ENCODE assay signal across 25 cellular contexts in the genomic region with DNA sequence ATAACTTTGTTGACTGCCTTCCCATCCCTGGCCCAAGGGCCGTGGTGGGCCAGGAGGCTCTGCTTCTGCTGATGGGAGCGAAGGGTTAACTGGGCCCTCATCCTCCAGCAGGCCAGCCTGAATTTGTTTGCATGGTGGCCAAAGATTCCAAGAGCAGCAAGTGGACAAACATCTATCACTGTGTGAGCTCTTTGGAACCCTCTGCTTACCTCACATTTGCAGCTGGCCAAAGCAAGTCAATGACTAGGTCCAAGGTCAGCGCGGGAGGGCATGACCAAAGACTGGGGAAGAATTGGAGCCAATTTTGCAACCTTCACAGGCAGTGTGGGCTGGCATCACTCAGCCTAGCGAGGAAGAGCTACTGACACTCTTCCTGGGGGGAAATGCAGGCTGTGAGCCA.
"Had no signal": no experiment of that assay in that cellular context is flagged by ENCODE, and none has a peak within 500 bp of the region (broad histone marks: within the 10 kb centered on the region; RNA-seq: fewer than 3 reads in every experiment).

No MANE protein-coding gene starts in this region.

- H3K9ac ChIP-seq: KMS-11 had no signal

- H3K9me3 ChIP-seq: SJCRH30 had no signal

- H3K27ac ChIP-seq: KMS-11, SJCRH30, SK-N-MC had no signal

- ATAC-seq: activated CD4-positive, CD25-positive, alpha-beta regulatory T cell treated with anti-CD3 and anti-CD28 coated beads, Interleukin-2, amount 50 U/mL, for 24 hours; activated CD8-positive, alpha-beta memory T cell treated with anti-CD3 and anti-CD28 coated beads, Interleukin-2, amount 10 ng/mL, durations not matched to agents 7 days and 5 days; activated naive CD8-positive, alpha-beta T cell treated with anti-CD3 and anti-CD28 coated beads, Interleukin-2, amount 50 U/mL, for 24 hours; Panc1; WTC11 had no signal

- H3K4me3 ChIP-seq: SJCRH30, SK-N-MC had no signal

- H3K4me1 ChIP-seq: SJCRH30 had no signal

- H3K36me3 ChIP-seq: SJCRH30 had no signal

- DNase-seq: activated CD4-positive, alpha-beta memory T cell treated with anti-CD3 and anti-CD28 coated beads, Interleukin-2, amount 10 ng/mL, durations not matched to agents 7 days and 5 days; activated CD4-positive, alpha-beta T cell treated with anti-CD3 and anti-CD28 coated beads for 48 hours; activated CD8-positive, alpha-beta memory T cell treated with anti-CD3 and anti-CD28 coated beads for 24 hours; activated CD8-positive, alpha-beta memory T cell treated with anti-CD3 and anti-CD28 coated beads, Interleukin-2, amount 10 ng/mL, durations not matched to agents 7 days and 5 days; activated CD8-positive, alpha-beta memory T cell treated with anti-CD3 and anti-CD28 coated beads, Interleukin-2, amount 50 U/mL, for 48 hours; activated effector memory CD4-positive, alpha-beta T cell treated with Interleukin-2 at 50 U/mL for 16 hours; activated naive CD4-positive, alpha-beta T cell treated with anti-CD3 and anti-CD28 coated beads, Interleukin-2, amount 10 ng/mL, durations not matched to agents 7 days and 5 days; activated naive CD8-positive, alpha-beta T cell treated with anti-CD3 and anti-CD28 coated beads, Interleukin-2, amount 50 U/mL, for 24 hours; activated T-cell treated with anti-CD3 and anti-CD28 coated beads, Interleukin-2, amount 50 U/mL, for 48 hours; amniotic stem cell; aorta; NCI-H1092 treated with DMSO at 0.1 percent for 48 hours; NCI-H1417; NCI-H146; NCI-H187 treated with DMSO at 0.1 percent for 48 hours; NCI-H2081; NCI-H226; NCI-H524 treated with DMSO at 0.1 percent for 48 hours; SHP77; SJCRH30 had no signal

- H3K27me3 ChIP-seq: SJCRH30 had no signal
